In genomic region chr1:8239306-8240023, GRCh38 we compare ENCODE assay signal across 1 cellular context.
A peak's percentile ranks its signal among the peaks of the same experiment; 100 is the strongest.
TF ChIP-seq lines count a peak whose summit lies in the region.

No MANE protein-coding gene starts in this region.

TF ChIP-seq in HepG2, 621 proteins besides CTCF, POLR2A, EP300 and RAD21 (continued from another document and continues in another):
- TF ChIP-seq ZNF292 (CRISPR knock-in tag; IDR thresholded peaks at IDR 0.05; ENCODE audit: borderline replicate concordance, low read depth) = peak; percentile 62; the same call in 1 of the 2 replicates
- peak; percentile 74; the same call in 1 of the 2 replicates for TF ChIP-seq MAZ (IDR thresholded peaks at IDR 0.05; ENCODE audit: borderline replicate concordance, low read depth, low read length)
- peak; percentile 64; the same call in 1 of the 2 replicates for TF ChIP-seq MAZ (CRISPR knock-in tag; IDR thresholded peaks at IDR 0.05; ENCODE audit: low read depth)
- TF ChIP-seq, protein P1, sequence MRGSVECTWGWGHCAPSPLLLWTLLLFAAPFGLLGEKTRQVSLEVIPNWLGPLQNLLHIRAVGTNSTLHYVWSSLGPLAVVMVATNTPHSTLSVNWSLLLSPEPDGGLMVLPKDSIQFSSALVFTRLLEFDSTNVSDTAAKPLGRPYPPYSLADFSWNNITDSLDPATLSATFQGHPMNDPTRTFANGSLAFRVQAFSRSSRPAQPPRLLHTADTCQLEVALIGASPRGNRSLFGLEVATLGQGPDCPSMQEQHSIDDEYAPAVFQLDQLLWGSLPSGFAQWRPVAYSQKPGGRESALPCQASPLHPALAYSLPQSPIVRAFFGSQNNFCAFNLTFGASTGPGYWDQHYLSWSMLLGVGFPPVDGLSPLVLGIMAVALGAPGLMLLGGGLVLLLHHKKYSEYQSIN (CRISPR knock-in tag; IDR thresholded peaks at IDR 0.05; ENCODE audit: borderline replicate concordance) = no peak
- 0 out of 2 replicates have a peak, but pooled peaks have one; percentile 21 for TF ChIP-seq ZNF879 (CRISPR knock-in tag; IDR thresholded peaks at IDR 0.05)
- TF ChIP-seq ZBTB1 (CRISPR knock-in tag; IDR thresholded peaks at IDR 0.05; ENCODE audit: borderline replicate concordance) = no peak
- TF ChIP-seq PHF5A (CRISPR knock-in tag; IDR thresholded peaks at IDR 0.05; ENCODE audit: low read depth, unreplicated experiment) = no peak
- TF ChIP-seq ZFP36L2 (CRISPR knock-in tag; IDR thresholded peaks at IDR 0.05) = no peak
- no peak for TF ChIP-seq ZNF329 (CRISPR knock-in tag; IDR thresholded peaks at IDR 0.05; ENCODE audit: low read depth)
- TF ChIP-seq ZNF264 (CRISPR knock-in tag; IDR thresholded peaks at IDR 0.05) = peak; percentile 10; the same call in 1 of the 2 replicates
- no peak for TF ChIP-seq ZNF138 (CRISPR knock-in tag; IDR thresholded peaks at IDR 0.05; ENCODE audit: low read depth)
- no peak for TF ChIP-seq NKX3-1 (CRISPR knock-in tag; IDR thresholded peaks at IDR 0.05)
- no peak for TF ChIP-seq NR2C2 (CRISPR knock-in tag; IDR thresholded peaks at IDR 0.05; ENCODE audit: borderline replicate concordance)
- no peak for TF ChIP-seq JDP2 (CRISPR knock-in tag; IDR thresholded peaks at IDR 0.05; ENCODE audit: borderline replicate concordance)
- TF ChIP-seq HMG20B (CRISPR knock-in tag; conservative IDR thresholded peaks at IDR 0.05) = no peak
- no peak for TF ChIP-seq CBFB (CRISPR knock-in tag; IDR thresholded peaks at IDR 0.05)
- TF ChIP-seq USF2 (IDR thresholded peaks at IDR 0.05; ENCODE audit: low read depth, low read length) = no peak
- TF ChIP-seq USF2 (CRISPR knock-in tag; IDR thresholded peaks at IDR 0.05; ENCODE audit: borderline replicate concordance) = no peak; the same call in 1 of the 2 replicates
- 0 out of 2 replicates have a peak, but pooled peaks have one; percentile 45 for TF ChIP-seq RNF2 (conservative IDR thresholded peaks at IDR 0.05; ENCODE audit: low read depth)
- TF ChIP-seq MAFF (IDR thresholded peaks at IDR 0.05; ENCODE audit: low read depth, low read length) = no peak
- TF ChIP-seq AKNA (CRISPR knock-in tag; IDR thresholded peaks at IDR 0.05; ENCODE audit: borderline replicate concordance) = no peak
- TF ChIP-seq ZSCAN20 (CRISPR knock-in tag; IDR thresholded peaks at IDR 0.05; ENCODE audit: borderline replicate concordance) = no peak
- TF ChIP-seq TEAD3 (CRISPR knock-in tag; optimal IDR thresholded peaks at IDR 0.05; ENCODE audit: borderline replicate concordance) = peak; percentile 44
- TF ChIP-seq, protein P2, sequence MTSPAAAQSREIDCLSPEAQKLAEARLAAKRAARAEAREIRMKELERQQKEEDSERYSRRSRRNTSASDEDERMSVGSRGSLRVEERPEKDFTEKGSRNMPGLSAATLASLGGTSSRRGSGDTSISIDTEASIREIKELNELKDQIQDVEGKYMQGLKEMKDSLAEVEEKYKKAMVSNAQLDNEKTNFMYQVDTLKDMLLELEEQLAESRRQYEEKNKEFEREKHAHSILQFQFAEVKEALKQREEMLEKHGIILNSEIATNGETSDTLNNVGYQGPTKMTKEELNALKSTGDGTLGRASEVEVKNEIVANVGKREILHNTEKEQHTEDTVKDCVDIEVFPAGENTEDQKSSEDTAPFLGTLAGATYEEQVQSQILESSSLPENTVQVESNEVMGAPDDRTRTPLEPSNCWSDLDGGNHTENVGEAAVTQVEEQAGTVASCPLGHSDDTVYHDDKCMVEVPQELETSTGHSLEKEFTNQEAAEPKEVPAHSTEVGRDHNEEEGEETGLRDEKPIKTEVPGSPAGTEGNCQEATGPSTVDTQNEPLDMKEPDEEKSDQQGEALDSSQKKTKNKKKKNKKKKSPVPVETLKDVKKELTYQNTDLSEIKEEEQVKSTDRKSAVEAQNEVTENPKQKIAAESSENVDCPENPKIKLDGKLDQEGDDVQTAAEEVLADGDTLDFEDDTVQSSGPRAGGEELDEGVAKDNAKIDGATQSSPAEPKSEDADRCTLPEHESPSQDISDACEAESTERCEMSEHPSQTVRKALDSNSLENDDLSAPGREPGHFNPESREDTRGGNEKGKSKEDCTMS (CRISPR knock-in tag; conservative IDR thresholded peaks at IDR 0.05) = no peak
- TF ChIP-seq THYN1 (CRISPR knock-in tag; IDR thresholded peaks at IDR 0.05; ENCODE audit: borderline replicate concordance, low read depth) = no peak
- no peak for TF ChIP-seq ZNF256 (CRISPR knock-in tag; conservative IDR thresholded peaks at IDR 0.05)
- no peak for TF ChIP-seq ZSCAN29 (CRISPR knock-in tag; conservative IDR thresholded peaks at IDR 0.05)
- 0 out of 2 replicates have a peak, but pooled peaks have one; percentile 4 for TF ChIP-seq ZBTB8A (CRISPR knock-in tag; IDR thresholded peaks at IDR 0.05; ENCODE audit: borderline replicate concordance, low read depth)
- TF ChIP-seq, protein P3, sequence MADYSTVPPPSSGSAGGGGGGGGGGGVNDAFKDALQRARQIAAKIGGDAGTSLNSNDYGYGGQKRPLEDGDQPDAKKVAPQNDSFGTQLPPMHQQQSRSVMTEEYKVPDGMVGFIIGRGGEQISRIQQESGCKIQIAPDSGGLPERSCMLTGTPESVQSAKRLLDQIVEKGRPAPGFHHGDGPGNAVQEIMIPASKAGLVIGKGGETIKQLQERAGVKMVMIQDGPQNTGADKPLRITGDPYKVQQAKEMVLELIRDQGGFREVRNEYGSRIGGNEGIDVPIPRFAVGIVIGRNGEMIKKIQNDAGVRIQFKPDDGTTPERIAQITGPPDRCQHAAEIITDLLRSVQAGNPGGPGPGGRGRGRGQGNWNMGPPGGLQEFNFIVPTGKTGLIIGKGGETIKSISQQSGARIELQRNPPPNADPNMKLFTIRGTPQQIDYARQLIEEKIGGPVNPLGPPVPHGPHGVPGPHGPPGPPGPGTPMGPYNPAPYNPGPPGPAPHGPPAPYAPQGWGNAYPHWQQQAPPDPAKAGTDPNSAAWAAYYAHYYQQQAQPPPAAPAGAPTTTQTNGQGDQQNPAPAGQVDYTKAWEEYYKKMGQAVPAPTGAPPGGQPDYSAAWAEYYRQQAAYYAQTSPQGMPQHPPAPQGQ (CRISPR knock-in tag; IDR thresholded peaks at IDR 0.05; ENCODE audit: borderline replicate concordance) = no peak
- TF ChIP-seq ZSCAN9 (CRISPR knock-in tag; IDR thresholded peaks at IDR 0.05; ENCODE audit: borderline replicate concordance) = no peak
- TF ChIP-seq JARID2 (CRISPR knock-in tag; IDR thresholded peaks at IDR 0.05; ENCODE audit: insufficient replicate concordance) = no peak
- TF ChIP-seq ZFYVE20 (CRISPR knock-in tag; IDR thresholded peaks at IDR 0.05; ENCODE audit: borderline replicate concordance, low read depth) = no peak
- TF ChIP-seq ZKSCAN5 (CRISPR knock-in tag; IDR thresholded peaks at IDR 0.05) = no peak
- no peak for TF ChIP-seq ZSCAN12 (CRISPR knock-in tag; IDR thresholded peaks at IDR 0.05)
- TF ChIP-seq ZFY (CRISPR knock-in tag; IDR thresholded peaks at IDR 0.05) = peak; percentile 87
- no peak for TF ChIP-seq ZNF724P (CRISPR knock-in tag; IDR thresholded peaks at IDR 0.05; ENCODE audit: borderline replicate concordance)
- TF ChIP-seq ZNF280B (CRISPR knock-in tag; IDR thresholded peaks at IDR 0.05; ENCODE audit: borderline replicate concordance) = no peak
- TF ChIP-seq ZNF674 (CRISPR knock-in tag; IDR thresholded peaks at IDR 0.05; ENCODE audit: low read depth) = no peak
- TF ChIP-seq YY1 (IDR thresholded peaks at IDR 0.05; ENCODE audit: insufficient read depth, insufficient replicate concordance, low read depth, low read length) = no peak
- no peak for TF ChIP-seq BRCA1 (CRISPR knock-in tag; IDR thresholded peaks at IDR 0.05)
- peak; percentile 34; the same call in 1 of the 2 replicates for TF ChIP-seq BORCS8-MEF2B (CRISPR knock-in tag; IDR thresholded peaks at IDR 0.05)
- TF ChIP-seq ZBTB38 (CRISPR knock-in tag; IDR thresholded peaks at IDR 0.05) = no peak; the same call in 1 of the 2 replicates
- TF ChIP-seq KDM5B (CRISPR knock-in tag; IDR thresholded peaks at IDR 0.05; ENCODE audit: borderline replicate concordance) = peak; percentile 71; the same call in 1 of the 2 replicates
- no peak for TF ChIP-seq MXD3 (CRISPR knock-in tag; IDR thresholded peaks at IDR 0.05)
- TF ChIP-seq E2F2 (CRISPR knock-in tag; IDR thresholded peaks at IDR 0.05; ENCODE audit: borderline replicate concordance) = no peak
- TF ChIP-seq ZNF382 (CRISPR knock-in tag; IDR thresholded peaks at IDR 0.05; ENCODE audit: borderline replicate concordance) = no peak
- TF ChIP-seq NFKBIZ (CRISPR knock-in tag; IDR thresholded peaks at IDR 0.05) = peak; percentile 30; the same call in 1 of the 2 replicates
- TF ChIP-seq, protein P4, sequence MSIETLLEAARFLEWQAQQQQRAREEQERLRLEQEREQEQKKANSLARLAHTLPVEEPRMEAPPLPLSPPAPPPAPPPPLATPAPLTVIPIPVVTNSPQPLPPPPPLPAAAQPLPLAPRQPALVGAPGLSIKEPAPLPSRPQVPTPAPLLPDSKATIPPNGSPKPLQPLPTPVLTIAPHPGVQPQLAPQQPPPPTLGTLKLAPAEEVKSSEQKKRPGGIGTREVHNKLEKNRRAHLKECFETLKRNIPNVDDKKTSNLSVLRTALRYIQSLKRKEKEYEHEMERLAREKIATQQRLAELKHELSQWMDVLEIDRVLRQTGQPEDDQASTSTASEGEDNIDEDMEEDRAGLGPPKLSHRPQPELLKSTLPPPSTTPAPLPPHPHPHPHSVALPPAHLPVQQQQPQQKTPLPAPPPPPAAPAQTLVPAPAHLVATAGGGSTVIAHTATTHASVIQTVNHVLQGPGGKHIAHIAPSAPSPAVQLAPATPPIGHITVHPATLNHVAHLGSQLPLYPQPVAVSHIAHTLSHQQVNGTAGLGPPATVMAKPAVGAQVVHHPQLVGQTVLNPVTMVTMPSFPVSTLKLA (IDR thresholded peaks at IDR 0.05) = peak; percentile 50; the same call in 1 of the 2 replicates
- TF ChIP-seq PCBP2 (optimal IDR thresholded peaks at IDR 0.05; ENCODE audit: low read depth, low read length, poor library complexity, severe bottlenecking) = no peak
- peak; percentile 23; the same call in 1 of the 2 replicates for TF ChIP-seq REPIN1 (CRISPR knock-in tag; IDR thresholded peaks at IDR 0.05; ENCODE audit: borderline replicate concordance, low read depth)
